ENCODE assay signal across 26 cellular contexts in the genomic region with DNA sequence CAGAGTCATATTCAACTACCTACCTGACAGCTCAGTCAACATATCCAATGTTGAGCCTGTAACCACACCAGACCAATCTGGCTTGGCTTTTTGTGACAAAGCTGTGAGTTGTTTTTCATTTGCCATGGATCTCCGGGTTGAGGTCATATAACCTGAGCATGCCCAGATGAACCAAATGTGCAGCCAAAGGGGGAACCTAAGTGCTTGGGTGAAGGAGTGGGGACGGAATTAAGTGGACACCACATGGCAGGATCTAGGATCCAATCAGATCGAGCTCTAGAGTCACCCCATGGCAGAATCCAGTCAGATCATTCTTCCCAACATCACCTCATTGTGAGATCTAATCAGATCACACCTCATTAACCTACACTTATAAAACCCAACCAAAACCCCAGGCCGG.
DNase-seq lines count a peak whose midpoint lies in the region; ATAC-seq and TF ChIP-seq lines count a peak whose summit lies in the region.
"Had no signal": no experiment of that assay in that cellular context is flagged by ENCODE, and none has a peak within 500 bp of the region (broad histone marks: within the 10 kb centered on the region; RNA-seq: fewer than 3 reads in every experiment).

No MANE protein-coding gene starts in this region.

- no peak overlapping the region for H3K27ac Mint-ChIP-seq in activated T-helper 17 cell treated with anti-CD3 and anti-CD28 coated beads, Interleukin-2, amount 50 U/mL, for 72 hours
- H3K27ac Mint-ChIP-seq in stimulated activated memory B cell treated with anti-CD40 and anti-IgM and Interleukin-4, amounts not matched to agents 10 μg/mL and 1 μg/mL and 100 μg/mL, for 72 hours = no peak overlapping the region
- H3K27ac Mint-ChIP-seq: CD14-positive monocyte; CD4-positive, alpha-beta memory T cell; CD4-positive, CD25-positive, alpha-beta regulatory T cell; CD8-positive, alpha-beta memory T cell had no signal

- TF ChIP-seq CTCF in HEK293 (tag by site-specific recombination; IDR thresholded peaks at IDR 0.05) = no peak

- DNase-seq in HT1080 (ENCODE audit: low read depth) = peak; percentile 46
- no peak for DNase-seq in mesendoderm
- DNase-seq: 8988T; ACHN; BE2C; C1 segment of cervical spinal cord; CD4-positive, alpha-beta memory T cell; CD4-positive, CD25-positive, alpha-beta regulatory T cell; CD8-positive, alpha-beta memory T cell; COR-L47; DMS 273 treated with DMSO at 0.1 percent for 48 hours; DMS153; DMS53; DMS79; DND-41; EL; GDM1 had no signal

- H3K56ac ChIP-seq in mesendoderm (ENCODE audit: low read length) = no peak overlapping the region

- no CpG with 5 or more reads among the region's 4 CpGs for WGBS in mesendoderm (ENCODE audit: extremely low coverage, insufficient coverage, low lambda C conversion rate)

- H3K4me3 ChIP-seq in HEK293 (ENCODE audit: low read depth, low read length) = no peak overlapping the region
- H3K4me3 ChIP-seq in mesendoderm (ENCODE audit: low read length) = no peak overlapping the region
- H3K4me3 ChIP-seq: BLaER1, GM12878 had no signal

- H3K9me3 Mint-ChIP-seq in activated T-helper 17 cell treated with anti-CD3 and anti-CD28 coated beads, Interleukin-2, amount 50 U/mL, for 72 hours = no peaks in the 10 kb centered on the region
- no peaks in the 10 kb centered on the region for H3K9me3 Mint-ChIP-seq in stimulated activated memory B cell treated with anti-CD40 and anti-IgM and Interleukin-4, amounts not matched to agents 10 μg/mL and 1 μg/mL and 100 μg/mL, for 72 hours
- H3K9me3 Mint-ChIP-seq: CD4-positive, alpha-beta memory T cell; CD8-positive, alpha-beta memory T cell had no signal

- H3K36me3 ChIP-seq in HEK293 (ENCODE audit: control insufficient read depth in 2 of 2, insufficient read depth in 1 of 2, low read length in 2 of 2) = no peaks in the 10 kb centered on the region
- H3K36me3 ChIP-seq in mesendoderm (ENCODE audit: control insufficient read depth, insufficient read depth, low read length) = no peaks in the 10 kb centered on the region
- H3K36me3 ChIP-seq: BE2C, BLaER1 had no signal

- H2BK5ac ChIP-seq in mesendoderm (ENCODE audit: low read length) = no peak overlapping the region

- H3K4me1 ChIP-seq in HEK293 (ENCODE audit: control insufficient read depth, insufficient read depth, low read length) (no peaks in the 10 kb centered on the region), mesendoderm (ENCODE audit: control insufficient read depth, low read depth, low read length) (peaks cover 4% of the 10 kb centered on the region)
- H3K4me1 ChIP-seq: BE2C, BLaER1 had no signal

- CTCF ChIA-PET in HEK293 (lab: Yijun Ruan, JAX) = no interaction called here

- H3K36me3 Mint-ChIP-seq in activated T-helper 17 cell treated with anti-CD3 and anti-CD28 coated beads, Interleukin-2, amount 50 U/mL, for 72 hours (ENCODE audit: low read depth) = no peaks in the 10 kb centered on the region
- no peaks in the 10 kb centered on the region for H3K36me3 Mint-ChIP-seq in stimulated activated memory B cell treated with anti-CD40 and anti-IgM and Interleukin-4, amounts not matched to agents 10 μg/mL and 1 μg/mL and 100 μg/mL, for 72 hours
- H3K36me3 Mint-ChIP-seq: CD14-positive monocyte; CD4-positive, alpha-beta memory T cell; CD4-positive, CD25-positive, alpha-beta regulatory T cell; CD8-positive, alpha-beta memory T cell had no signal

- H3K23ac ChIP-seq in mesendoderm (ENCODE audit: low read length) = no peak overlapping the region

- no peak overlapping the region for H2BK120ac ChIP-seq in mesendoderm (ENCODE audit: low read depth, low read length)

- H3K18ac ChIP-seq in mesendoderm (ENCODE audit: low read length) = no peak overlapping the region

- H2AK5ac ChIP-seq in mesendoderm (ENCODE audit: low read length) = peak overlapping the region; percentile 18

- H2BK15ac ChIP-seq in mesendoderm (replicated peaks; ENCODE audit: low read depth) = no peak overlapping the region

- H3K27ac ChIP-seq in HEK293 (ENCODE audit: extremely low read depth, low read depth, low read length) = no peak overlapping the region
- no peak overlapping the region for H3K27ac ChIP-seq in mesendoderm (ENCODE audit: low read depth, low read length)
- H3K27ac ChIP-seq: BLaER1 had no signal

- no peak overlapping the region for H4K5ac ChIP-seq in mesendoderm (ENCODE audit: low read length)

- ATAC-seq in activated T-helper 17 cell treated with anti-CD3 and anti-CD28 coated beads, Interleukin-2, amount 50 U/mL, for 72 hours (replicated peaks) = peak; percentile 21
- no peak for ATAC-seq in HG03025 (IDR thresholded peaks at IDR 0.05; ENCODE audit: low FRiP score, unreplicated experiment)
- ATAC-seq in HG02981 (IDR thresholded peaks at IDR 0.05; ENCODE audit: unreplicated experiment) = no peak
- no peak for ATAC-seq in HG02870 (IDR thresholded peaks at IDR 0.05; ENCODE audit: unreplicated experiment)
- no peak for ATAC-seq in stimulated activated memory B cell treated with anti-CD40 and anti-IgM and Interleukin-4, amounts not matched to agents 10 μg/mL and 1 μg/mL and 100 μg/mL, for 72 hours
- ATAC-seq: GM12878 had no signal

- no peak overlapping the region for H3K4me3 Mint-ChIP-seq in activated T-helper 17 cell treated with anti-CD3 and anti-CD28 coated beads, Interleukin-2, amount 50 U/mL, for 72 hours
- no peak overlapping the region for H3K4me3 Mint-ChIP-seq in stimulated activated memory B cell treated with anti-CD40 and anti-IgM and Interleukin-4, amounts not matched to agents 10 μg/mL and 1 μg/mL and 100 μg/mL, for 72 hours
- H3K4me3 Mint-ChIP-seq: CD14-positive monocyte; CD4-positive, alpha-beta memory T cell; CD4-positive, CD25-positive, alpha-beta regulatory T cell; CD8-positive, alpha-beta memory T cell had no signal

- H3K9me3 ChIP-seq in HEK293 (ENCODE audit: control insufficient read depth, insufficient read depth, low read depth, low read length) = no peaks in the 10 kb centered on the region
- H3K9me3 ChIP-seq: BE2C, BLaER1 had no signal

- no peaks in the 10 kb centered on the region for H3K79me2 ChIP-seq in mesendoderm (ENCODE audit: control insufficient read depth, insufficient read depth, low read length)

- H3K79me1 ChIP-seq in mesendoderm (ENCODE audit: low read length) = no peaks in the 10 kb centered on the region

- H3K4me1 Mint-ChIP-seq in activated T-helper 17 cell treated with anti-CD3 and anti-CD28 coated beads, Interleukin-2, amount 50 U/mL, for 72 hours = no peaks in the 10 kb centered on the region
- H3K4me1 Mint-ChIP-seq in stimulated activated memory B cell treated with anti-CD40 and anti-IgM and Interleukin-4, amounts not matched to agents 10 μg/mL and 1 μg/mL and 100 μg/mL, for 72 hours = no peaks in the 10 kb centered on the region
- H3K4me1 Mint-ChIP-seq: CD14-positive monocyte; CD4-positive, alpha-beta memory T cell; CD4-positive, CD25-positive, alpha-beta regulatory T cell; CD8-positive, alpha-beta memory T cell had no signal

- POLR2A ChIA-PET in HEK293 (lab: Yijun Ruan, JAX) = no interaction called here

- H3K27me3 Mint-ChIP-seq in activated T-helper 17 cell treated with anti-CD3 and anti-CD28 coated beads, Interleukin-2, amount 50 U/mL, for 72 hours = peaks cover 8% of the 10 kb centered on the region
- no peaks in the 10 kb centered on the region for H3K27me3 Mint-ChIP-seq in stimulated activated memory B cell treated with anti-CD40 and anti-IgM and Interleukin-4, amounts not matched to agents 10 μg/mL and 1 μg/mL and 100 μg/mL, for 72 hours
- H3K27me3 Mint-ChIP-seq: CD4-positive, CD25-positive, alpha-beta regulatory T cell had no signal

- no peak overlapping the region for H4K8ac ChIP-seq in mesendoderm (ENCODE audit: low read depth, low read length)

- H3K9ac ChIP-seq in mesendoderm (ENCODE audit: low read length) = no peak overlapping the region
- H3K9ac ChIP-seq: BLaER1 had no signal

- H3K4ac ChIP-seq in mesendoderm (ENCODE audit: low read depth, low read length) = no peak overlapping the region

- H3K4me2 ChIP-seq in mesendoderm (ENCODE audit: low read length) = no peak overlapping the region
- H3K4me2 ChIP-seq: BLaER1 had no signal

- no peaks in the 10 kb centered on the region for H3K27me3 ChIP-seq in mesendoderm (ENCODE audit: insufficient read depth, low read length, poor library complexity)
- H3K27me3 ChIP-seq: BE2C, BLaER1 had no signal

TF ChIP-seq in HEK293, 187 proteins besides CTCF, POLR2A, EP300 and RAD21:
- TF ChIP-seq, protein P1, sequence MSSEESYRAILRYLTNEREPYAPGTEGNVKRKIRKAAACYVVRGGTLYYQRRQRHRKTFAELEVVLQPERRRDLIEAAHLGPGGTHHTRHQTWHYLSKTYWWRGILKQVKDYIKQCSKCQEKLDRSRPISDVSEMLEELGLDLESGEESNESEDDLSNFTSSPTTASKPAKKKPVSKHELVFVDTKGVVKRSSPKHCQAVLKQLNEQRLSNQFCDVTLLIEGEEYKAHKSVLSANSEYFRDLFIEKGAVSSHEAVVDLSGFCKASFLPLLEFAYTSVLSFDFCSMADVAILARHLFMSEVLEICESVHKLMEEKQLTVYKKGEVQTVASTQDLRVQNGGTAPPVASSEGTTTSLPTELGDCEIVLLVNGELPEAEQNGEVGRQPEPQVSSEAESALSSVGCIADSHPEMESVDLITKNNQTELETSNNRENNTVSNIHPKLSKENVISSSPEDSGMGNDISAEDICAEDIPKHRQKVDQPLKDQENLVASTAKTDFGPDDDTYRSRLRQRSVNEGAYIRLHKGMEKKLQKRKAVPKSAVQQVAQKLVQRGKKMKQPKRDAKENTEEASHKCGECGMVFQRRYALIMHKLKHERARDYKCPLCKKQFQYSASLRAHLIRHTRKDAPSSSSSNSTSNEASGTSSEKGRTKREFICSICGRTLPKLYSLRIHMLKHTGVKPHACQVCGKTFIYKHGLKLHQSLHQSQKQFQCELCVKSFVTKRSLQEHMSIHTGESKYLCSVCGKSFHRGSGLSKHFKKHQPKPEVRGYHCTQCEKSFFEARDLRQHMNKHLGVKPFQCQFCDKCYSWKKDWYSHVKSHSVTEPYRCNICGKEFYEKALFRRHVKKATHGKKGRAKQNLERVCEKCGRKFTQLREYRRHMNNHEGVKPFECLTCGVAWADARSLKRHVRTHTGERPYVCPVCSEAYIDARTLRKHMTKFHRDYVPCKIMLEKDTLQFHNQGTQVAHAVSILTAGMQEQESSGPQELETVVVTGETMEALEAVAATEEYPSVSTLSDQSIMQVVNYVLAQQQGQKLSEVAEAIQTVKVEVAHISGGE (tag by site-specific recombination; conservative IDR thresholded peaks at IDR 0.05; ENCODE audit: low read depth) = peak; percentile 34; the same call in 1 of the 2 replicates
- no peak for TF ChIP-seq ZNF660 (tag by site-specific recombination; IDR thresholded peaks at IDR 0.05)
TF ChIP-seq in HEK293: peak in this region for 1.
